31 cellular contexts compared by ENCODE assay signal in genomic region chr4:44684648-44685047, GRCh38. TPM values are rescaled to one million over a fixed set of nuclear protein-coding genes. Genes with fewer than 3 reads are reported as not detected.
"Had no signal": no experiment of that assay in that cellular context is flagged by ENCODE, and none has a peak within 500 bp of the region (broad histone marks: within the 10 kb centered on the region; RNA-seq: fewer than 3 reads in every experiment).

No MANE protein-coding gene starts in this region.

- H3K27me3 Mint-ChIP-seq: dendritic cell treated with granulocyte-macrophage colony-stimulating factor and Interleukin-4, amounts not matched to agents 40 ng/mL and 50 ng/mL, for 4 days; memory B cell; stimulated activated naive CD8-positive, alpha-beta T cell treated with anti-CD3 and anti-CD28 coated beads, Interleukin-15, amount 100 ng/mL, for 72 hours had no signal

- H3K27ac Mint-ChIP-seq: dendritic cell treated with granulocyte-macrophage colony-stimulating factor and Interleukin-4, amounts not matched to agents 40 ng/mL and 50 ng/mL, for 4 days; memory B cell; nephron; neural progenitor cell had no signal

- ATAC-seq: foreskin keratinocyte; gastroesophageal sphincter; heart left ventricle; left lobe of liver; sciatic nerve; stimulated activated naive CD8-positive, alpha-beta T cell treated with anti-CD3 and anti-CD28 coated beads, Interleukin-15, amount 100 ng/mL, for 72 hours; upper lobe of right lung had no signal

- H3K9me3 Mint-ChIP-seq: dendritic cell treated with granulocyte-macrophage colony-stimulating factor and Interleukin-4, amounts not matched to agents 40 ng/mL and 50 ng/mL, for 4 days; memory B cell; nephron; neural progenitor cell; stimulated activated naive CD8-positive, alpha-beta T cell treated with anti-CD3 and anti-CD28 coated beads, Interleukin-15, amount 100 ng/mL, for 72 hours had no signal

- DNase-seq: effector CD8-positive, alpha-beta T cell; foreskin keratinocyte; heart left ventricle; kidney; stimulated activated CD4-positive, alpha-beta T cell treated with anti-CD3 and anti-CD28 coated beads, Interleukin-12 subunit alpha, Interleukin-12 subunit beta, amount 100 ng/mL, for 4 hours; stimulated activated CD4-positive, alpha-beta T cell treated with anti-CD3 and anti-CD28 coated beads, Interleukin-1b, Interleukin-23, amount 100 ng/mL, for 48 hours; stimulated activated CD4-positive, alpha-beta T cell treated with anti-CD3 and anti-CD28 coated beads, Interleukin-4, amount 100 ng/mL, for 1 hour; stimulated activated CD8-positive, alpha-beta memory T cell treated with anti-CD3 and anti-CD28 coated beads, Interleukin-4, amount 100 ng/mL, for 48 hours; stimulated activated naive CD4-positive, alpha-beta T cell; stimulated activated naive CD8-positive, alpha-beta T cell treated with anti-CD3 and anti-CD28 coated beads, Interleukin-15, amount 100 ng/mL, for 72 hours; transverse colon; upper lobe of right lung; uterus had no signal

- H3K4me3 Mint-ChIP-seq: dendritic cell treated with granulocyte-macrophage colony-stimulating factor and Interleukin-4, amounts not matched to agents 40 ng/mL and 50 ng/mL, for 4 days; memory B cell; nephron; neural progenitor cell; stimulated activated naive CD8-positive, alpha-beta T cell treated with anti-CD3 and anti-CD28 coated beads, Interleukin-15, amount 100 ng/mL, for 72 hours had no signal

RNA-seq across cellular contexts. Expression of gene YIPF7, which starts 33.2 kb away (rescaled TPM):
- total RNA-seq: endothelial cell of umbilical vein, epithelial cell of proximal tubule, esophagus muscularis mucosa, fibroblast of lung, foreskin keratinocyte, gastroesophageal sphincter, kidney, left lobe of liver, liver, lung, mononuclear cell, osteoblast, prostate gland, smooth muscle cell, suprapubic skin, transverse colon, upper lobe of right lung had no signal
